ENCODE assay signal across 22 cellular contexts in the genomic region with DNA sequence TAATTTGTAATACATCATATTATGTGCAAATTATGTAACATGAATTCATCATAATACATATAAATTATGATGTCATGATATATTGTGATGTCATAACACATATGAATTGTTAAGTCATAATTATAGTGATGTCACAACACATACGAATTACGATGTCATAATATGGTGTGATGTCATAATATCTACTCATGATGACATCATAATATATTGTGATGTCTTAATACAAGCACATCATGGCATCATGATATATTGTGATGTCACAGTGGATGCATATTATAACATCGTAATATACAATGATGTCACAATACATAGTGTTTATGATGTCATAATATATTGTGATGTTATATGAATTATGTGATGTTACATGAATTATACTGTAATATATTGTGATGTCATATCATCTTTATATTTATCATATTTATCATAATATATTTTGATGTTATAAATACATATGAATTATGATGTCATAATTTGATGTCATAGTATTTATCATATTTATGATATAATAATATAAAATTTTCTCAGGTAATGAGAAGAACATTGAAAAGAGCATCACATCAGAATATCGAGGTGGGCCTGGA.
A peak's percentile ranks its signal among the peaks of the same experiment; 100 is the strongest.
DNase-seq lines count a peak whose midpoint lies in the region; ATAC-seq and TF ChIP-seq lines count a peak whose summit lies in the region.
"Had no signal": no experiment of that assay in that cellular context is flagged by ENCODE, and none has a peak within 500 bp of the region (broad histone marks: within the 10 kb centered on the region; RNA-seq: fewer than 3 reads in every experiment).

No MANE protein-coding gene starts in this region.

- TF ChIP-seq RAD21 in Ishikawa (IDR thresholded peaks at IDR 0.05; ENCODE audit: low read depth), result no peak

- H3K4me3 ChIP-seq in fibroblast of the aortic adventitia (ENCODE audit: low read depth, low read length), result no peak overlapping the region
- H3K4me3 ChIP-seq: esophagus squamous epithelium, heart left ventricle, left ventricle myocardium inferior, thoracic aorta had no signal

- no peak for TF ChIP-seq EP300 in Ishikawa (IDR thresholded peaks at IDR 0.05; ENCODE audit: borderline replicate concordance)

- no peak for ATAC-seq in HG02852 (IDR thresholded peaks at IDR 0.05; ENCODE audit: unreplicated experiment)
- no peak for ATAC-seq in GM18511 (IDR thresholded peaks at IDR 0.05; ENCODE audit: unreplicated experiment)
- ATAC-seq: CD8-positive, alpha-beta T cell; heart left ventricle had no signal

- peak; percentile 0 for DNase-seq in EH (ENCODE audit: low read depth)
- DNase-seq in amniotic epithelial cell (ENCODE audit: low read depth), result peak; percentile 3
- peak; percentile 3 for DNase-seq in fibroblast of the aortic adventitia (ENCODE audit: low read depth)
- no peak for DNase-seq in ureter (ENCODE audit: low spot score)
- DNase-seq: CD8-positive, alpha-beta T cell; DMS79 treated with DMSO at 0.1 percent for 48 hours; effector CD4-positive, alpha-beta T cell; esophagus squamous epithelium; H7; heart left ventricle; left ventricle myocardium inferior; NCI-H1417 treated with DMSO at 0.1 percent for 48 hours; NCI-H2171 treated with DMSO at 0.1 percent for 48 hours; NCI-H774; nephron progenitor cell; SIG-M5; stimulated activated naive B cell treated with anti-CD40 and anti-IgM and Interleukin-4, amounts not matched to agents 10 μg/mL and 1 μg/mL and 100 μg/mL, for 72 hours; T-helper 1 cell had no signal

- no peak for TF ChIP-seq CTCF in fibroblast of the aortic adventitia (IDR thresholded peaks at IDR 0.05; ENCODE audit: insufficient read depth, low read length)

TF ChIP-seq in Ishikawa, 13 proteins besides CTCF, POLR2A, EP300 and RAD21:
- TF ChIP-seq CREB1 (IDR thresholded peaks at IDR 0.05; ENCODE audit: low read depth) (peak; percentile 33; the same call in 1 of the 2 replicates), TEAD4 (IDR thresholded peaks at IDR 0.05) (no peak)
